In genomic region chr16:3030128-3030871, GRCh38 we compare ENCODE assay signal across 18 cellular contexts. TPM values are rescaled to one million over a fixed set of nuclear protein-coding genes. Genes with fewer than 3 reads are reported as not detected.
DNase-seq lines count a peak whose midpoint lies in the region; ATAC-seq, FAIRE-seq and TF ChIP-seq lines count a peak whose summit lies in the region.
"Had no signal": no experiment of that assay in that cellular context is flagged by ENCODE, and none has a peak within 500 bp of the region (broad histone marks: within the 10 kb centered on the region; RNA-seq: fewer than 3 reads in every experiment).

No MANE protein-coding gene starts in this region.

- no peaks in the 10 kb centered on the region for H3K9me3 ChIP-seq in A549
- H3K9me3 ChIP-seq: tibial artery had no signal

- H3K36me3 Mint-ChIP-seq in activated CD4-positive, alpha-beta memory T cell treated with anti-CD3 and anti-CD28 coated beads for 36 hours = peaks cover 9% of the 10 kb centered on the region
- no peaks in the 10 kb centered on the region for H3K36me3 Mint-ChIP-seq in glutamatergic neuron (ENCODE audit: unreplicated experiment)

- DNase-seq in A549 (ENCODE audit: low read depth in 1 of 2, low spot score in 1 of 2) (no peak), glutamatergic neuron (no peak), foreskin melanocyte (no peak), SHP77 (lab: John Stamatoyannopoulos, UW) (no peak)
- no peak for DNase-seq in activated CD4-positive, alpha-beta memory T cell treated with anti-CD3 and anti-CD28 coated beads for 36 hours
- DNase-seq: AML-193, KG1, NCI-H1048, NCI-H526 treated with DMSO at 0.1 percent for 48 hours, PC-3, tibial artery, WERI-Rb-1 had no signal

- TF ChIP-seq RAD21 in A549 (conservative IDR thresholded peaks at IDR 0.05 in 1 of 2, IDR thresholded peaks at IDR 0.05 in 1 of 2) = no peak

- H3K4me1 Mint-ChIP-seq in activated CD4-positive, alpha-beta memory T cell treated with anti-CD3 and anti-CD28 coated beads for 36 hours (ENCODE audit: low read depth) = peaks cover 16% of the 10 kb centered on the region
- peaks cover 6% of the 10 kb centered on the region for H3K4me1 Mint-ChIP-seq in glutamatergic neuron (ENCODE audit: low read depth, unreplicated experiment)

- intact Hi-C loops in activated CD4-positive, alpha-beta memory T cell treated with anti-CD3 and anti-CD28 coated beads for 36 hours (cut with micrococcal nuclease) = no loop called here

- H3K4me3 ChIP-seq in A549 = no peak overlapping the region
- H3K4me3 ChIP-seq: smooth muscle cell, tibial artery had no signal

- ATAC-seq in A549 (peak in 1 of 2 experiments; percentile 0; a peak in 2 of 6 replicates), HG03135 (IDR thresholded peaks at IDR 0.05; ENCODE audit: unreplicated experiment) (no peak), HG02678 (IDR thresholded peaks at IDR 0.05; ENCODE audit: unreplicated experiment) (no peak)
- ATAC-seq: left lobe of liver, PC-3 had no signal

- H3K27ac ChIP-seq in A549 (no peak overlapping the region), C4-2B (0 out of 2 replicates have a peak overlapping the region, but pooled peaks have one; percentile 24)
- H3K27ac ChIP-seq: HL-60, tibial artery, WERI-Rb-1 had no signal

- 88% methylated on average over 19 of the region's 19 CpGs for WGBS in A549 (ENCODE audit: missing lambda C conversion rate)

- peak overlapping the region; percentile 51 for H3K4me3 Mint-ChIP-seq in activated CD4-positive, alpha-beta memory T cell treated with anti-CD3 and anti-CD28 coated beads for 36 hours
- H3K4me3 Mint-ChIP-seq in glutamatergic neuron (ENCODE audit: unreplicated experiment) = peak overlapping the region; percentile 55

- CTCF ChIA-PET in A549 (lab: Yijun Ruan, JAX) = interaction anchor here (0.9 to 11.0 kb wide), 16 partner anchors 8 to 128 kb away, joined by 3 to 214 read pairs (median 10); partner anchors contain the start of genes BICDL2, CLDN6, CLDN9 and HCFC1R1
- CTCF ChIA-PET in activated CD4-positive, alpha-beta memory T cell treated with anti-CD3 and anti-CD28 coated beads for 36 hours (lab: Charles Lee) = interaction anchor here (1.0 to 17.0 kb wide), 15 partner anchors 8 to 138 kb away, joined by 3 to 412 read pairs (median 32); partner anchors contain the start of genes BICDL2, CLDN6, CLDN9 and HCFC1R1

- TF ChIP-seq POLR2A in A549 (IDR thresholded peaks at IDR 0.05; ENCODE audit: low read length) = no peak

- H3K4me1 ChIP-seq in A549 = peaks cover 9% of the 10 kb centered on the region

- H3K4me2 ChIP-seq in A549 = no peak overlapping the region
- H3K4me2 ChIP-seq: smooth muscle cell had no signal

- H3K27me3 Mint-ChIP-seq in activated CD4-positive, alpha-beta memory T cell treated with anti-CD3 and anti-CD28 coated beads for 36 hours = peaks cover 35% of the 10 kb centered on the region
- H3K27me3 Mint-ChIP-seq in glutamatergic neuron (ENCODE audit: unreplicated experiment) = peaks cover 14% of the 10 kb centered on the region

- no peak overlapping the region for H3K27ac Mint-ChIP-seq in activated CD4-positive, alpha-beta memory T cell treated with anti-CD3 and anti-CD28 coated beads for 36 hours
- peak overlapping the region; percentile 39 for H3K27ac Mint-ChIP-seq in glutamatergic neuron (ENCODE audit: unreplicated experiment)

- H3K9me3 Mint-ChIP-seq in activated CD4-positive, alpha-beta memory T cell treated with anti-CD3 and anti-CD28 coated beads for 36 hours = no peaks in the 10 kb centered on the region
- peaks cover 2% of the 10 kb centered on the region for H3K9me3 Mint-ChIP-seq in glutamatergic neuron (ENCODE audit: unreplicated experiment)

- no peak for TF ChIP-seq CTCF in A549 (IDR thresholded peaks at IDR 0.05)
- TF ChIP-seq CTCF in C4-2B (conservative IDR thresholded peaks at IDR 0.05) = no peak
- no peak for TF ChIP-seq CTCF in glutamatergic neuron (IDR thresholded peaks at IDR 0.05; ENCODE audit: partially characterized antibody, unreplicated experiment)

- TF ChIP-seq EP300 in A549 (IDR thresholded peaks at IDR 0.05) = no peak

- FAIRE-seq in A549 (lab: Jason Lieb, UNC) = no peak

- POLR2A ChIA-PET in A549 (lab: Yijun Ruan, JAX) = interaction anchor here (3.8 kb wide), 1 partner anchor 10 kb away, joined by 40 read pairs; the partner anchor contains the start of gene TNFRSF12A
- POLR2A ChIA-PET in activated CD4-positive, alpha-beta memory T cell treated with anti-CD3 and anti-CD28 coated beads for 36 hours (lab: Charles Lee) = interaction anchor here (2.8 kb wide), 1 partner anchor 10 kb away, joined by 11 read pairs; the partner anchor contains the start of gene TNFRSF12A

TF ChIP-seq in A549, 52 proteins besides CTCF, POLR2A, EP300 and RAD21:
- TF ChIP-seq EHF (CRISPR knock-in tag; IDR thresholded peaks at IDR 0.05) (no peak), ZFP36 (IDR thresholded peaks at IDR 0.05; ENCODE audit: borderline replicate concordance, partially characterized antibody) (peak; percentile 47), HEYL (CRISPR knock-in tag; IDR thresholded peaks at IDR 0.05) (no peak), CHD4 (IDR thresholded peaks at IDR 0.05; ENCODE audit: borderline replicate concordance) (no peak)

RNA-seq across cellular contexts. Expression of gene BICDL2, which starts 6.4 kb away (rescaled TPM):
- not detected in 2 replicates for polyA plus RNA-seq in A549 (2011; rRNA removed)
- polyA plus RNA-seq in A549 (2012; cell fraction: cytosol; rRNA removed) = 0.03 TPM in 1 of 2 replicates, not detected in the other
- 0.04 and 0.06 TPM in 2 replicates for polyA plus RNA-seq in A549 (2012; cell fraction: nucleus; rRNA removed)
- polyA plus RNA-seq in A549 (2017; fragmentation: RNase III; extraction: RNeasy Plus Mini Kit Qiagen cat#74134 plus additional on column Dnase treatment) = not detected in 3 replicates
- not detected in 2 replicates for polyA minus RNA-seq in A549 (2011; rRNA and poly(A)+ RNA removed)
- total RNA-seq in activated CD4-positive, alpha-beta memory T cell treated with anti-CD3 and anti-CD28 coated beads for 36 hours = under 1 TPM; 0.40 to 0.46 TPM
- not detected for total RNA-seq in glutamatergic neuron (ENCODE audit: unreplicated experiment)

RNA-seq across cellular contexts. Expression of gene THOC6, which starts 6.5 kb away (rescaled TPM):
- 31.8 and 32.5 TPM in 2 replicates for polyA plus RNA-seq in A549 (2011; rRNA removed)
- 72.2 and 84.2 TPM in 2 replicates for polyA plus RNA-seq in A549 (2012; cell fraction: cytosol; rRNA removed)
- 171 and 186 TPM in 2 replicates for polyA plus RNA-seq in A549 (2012; cell fraction: nucleus; rRNA removed)
- polyA plus RNA-seq in A549 (2017; fragmentation: RNase III; extraction: RNeasy Plus Mini Kit Qiagen cat#74134 plus additional on column Dnase treatment) = 48.7 to 56.5 TPM (median 53.2 TPM) in 3 replicates
- 41.4 and 51.4 TPM in 2 replicates for polyA minus RNA-seq in A549 (2011; rRNA and poly(A)+ RNA removed)
- total RNA-seq in activated CD4-positive, alpha-beta memory T cell treated with anti-CD3 and anti-CD28 coated beads for 36 hours = 10 to 100 TPM; 41.2 to 42.7 TPM
- total RNA-seq in glutamatergic neuron (ENCODE audit: unreplicated experiment) = 30.2 TPM

RNA-seq across cellular contexts. Expression of gene HCFC1R1, which starts 6.6 kb away (rescaled TPM):
- polyA plus RNA-seq in A549 (2011; rRNA removed) (46.4 and 60.3 TPM in 2 replicates), A549 (2017; fragmentation: RNase III; extraction: RNeasy Plus Mini Kit Qiagen cat#74134 plus additional on column Dnase treatment) (131 to 199 TPM (median 179 TPM) in 3 replicates)
- 128 and 183 TPM in 2 replicates for polyA plus RNA-seq in A549 (2012; cell fraction: cytosol; rRNA removed)
- polyA plus RNA-seq in A549 (2012; cell fraction: nucleus; rRNA removed) = 74.6 and 88.1 TPM in 2 replicates
- 39.3 and 47.7 TPM in 2 replicates for polyA minus RNA-seq in A549 (2011; rRNA and poly(A)+ RNA removed)
- total RNA-seq in activated CD4-positive, alpha-beta memory T cell treated with anti-CD3 and anti-CD28 coated beads for 36 hours = 10 to 100 TPM; 31.8 to 32.8 TPM
- total RNA-seq in glutamatergic neuron (ENCODE audit: unreplicated experiment) = 117 TPM

RNA-seq across cellular contexts. Expression of gene TNFRSF12A, which starts 10.1 kb away (rescaled TPM):
- 89.0 and 111 TPM in 2 replicates for polyA plus RNA-seq in A549 (2011; rRNA removed)
- 356 and 491 TPM in 2 replicates for polyA plus RNA-seq in A549 (2012; cell fraction: cytosol; rRNA removed)
- polyA plus RNA-seq in A549 (2012; cell fraction: nucleus; rRNA removed) = 495 and 554 TPM in 2 replicates
- polyA plus RNA-seq in A549 (2017; fragmentation: RNase III; extraction: RNeasy Plus Mini Kit Qiagen cat#74134 plus additional on column Dnase treatment) = 295 to 325 TPM (median 314 TPM) in 3 replicates
- 47.6 and 67.3 TPM in 2 replicates for polyA minus RNA-seq in A549 (2011; rRNA and poly(A)+ RNA removed)
- total RNA-seq in activated CD4-positive, alpha-beta memory T cell treated with anti-CD3 and anti-CD28 coated beads for 36 hours = 1 to 10 TPM; 6.5 to 8.6 TPM
- total RNA-seq in glutamatergic neuron (ENCODE audit: unreplicated experiment) = 4.2 TPM

RNA-seq across cellular contexts. Expression of gene CLDN6, which starts 12.3 kb away (rescaled TPM):
- polyA plus RNA-seq in A549 (2011; rRNA removed) (0.11 TPM in 1 of 2 replicates, not detected in the other), A549 (2017; fragmentation: RNase III; extraction: RNeasy Plus Mini Kit Qiagen cat#74134 plus additional on column Dnase treatment) (0.13 to 0.25 TPM (median 0.20 TPM) in 3 replicates)
- polyA plus RNA-seq in A549 (2012; cell fraction: cytosol; rRNA removed) = 0.12 and 0.18 TPM in 2 replicates
- polyA plus RNA-seq in A549 (2012; cell fraction: nucleus; rRNA removed) = 0.34 and 0.35 TPM in 2 replicates
- 0.24 and 1.0 TPM in 2 replicates for polyA minus RNA-seq in A549 (2011; rRNA and poly(A)+ RNA removed)
- not detected for total RNA-seq in activated CD4-positive, alpha-beta memory T cell treated with anti-CD3 and anti-CD28 coated beads for 36 hours
- 31.1 TPM for total RNA-seq in glutamatergic neuron (ENCODE audit: unreplicated experiment)
- total RNA-seq: PC-3 had no signal
